In the genomic region with DNA sequence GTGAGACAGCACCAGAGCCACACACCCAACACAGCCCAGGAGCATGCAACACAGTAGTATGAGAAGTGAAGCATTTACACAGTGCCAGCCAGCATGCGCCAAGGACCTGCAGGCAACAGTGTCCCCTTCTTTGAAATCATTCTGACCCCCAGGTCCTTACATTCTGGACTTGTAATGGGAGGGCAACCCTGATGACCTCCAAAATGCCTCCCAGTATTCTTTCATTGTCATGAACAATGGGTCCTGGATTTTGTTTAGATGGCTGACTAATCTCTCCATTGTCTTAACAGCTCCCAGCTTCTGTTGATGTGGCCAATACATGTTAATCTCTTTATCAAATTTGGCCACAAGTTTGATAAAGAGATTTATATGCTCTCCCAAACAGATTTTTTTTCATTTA, we compare ENCODE assay signal across 17 cellular contexts.
DNase-seq lines count a peak whose midpoint lies in the region; FAIRE-seq and TF ChIP-seq lines count a peak whose summit lies in the region.
"Had no signal": no experiment of that assay in that cellular context is flagged by ENCODE, and none has a peak within 500 bp of the region (broad histone marks: within the 10 kb centered on the region; RNA-seq: fewer than 3 reads in every experiment).

No MANE protein-coding gene starts in this region.

- H3K4me3 ChIP-seq in OCI-LY3 (ENCODE audit: low read length) (no peak overlapping the region), fibroblast of the aortic adventitia (ENCODE audit: low read depth, low read length) (no peak overlapping the region), neuronal stem cell (ENCODE audit: low read length in 2 of 2) (no peak overlapping the region)

- DNase-seq in fibroblast of the aortic adventitia (ENCODE audit: low read depth) (peak; percentile 0), neuronal stem cell (ENCODE audit: low spot score) (peak; percentile 74), GM19238 (ENCODE audit: insufficient read length, low spot score) (no peak), RCC 7860 (ENCODE audit: low spot score) (no peak), OCI-M1 (lab: John Stamatoyannopoulos, UW) (no peak)
- DNase-seq: ACHN; BE2C; CD4-positive, alpha-beta T cell; DMS153; DMS79; GDM1; HCEC 1CT had no signal

- no peak overlapping the region for H3K23ac ChIP-seq in neuronal stem cell (ENCODE audit: low read depth, low read length, poor library complexity)

- H3K9ac ChIP-seq in OCI-LY3 (ENCODE audit: low read length) (no peak overlapping the region), neuronal stem cell (ENCODE audit: low read depth, low read length, poor library complexity) (no peak overlapping the region)

- no peaks in the 10 kb centered on the region for H3K79me1 ChIP-seq in neuronal stem cell (ENCODE audit: low read depth, low read length)

- H3K4me1 ChIP-seq in OCI-LY3 (ENCODE audit: low read length) (no peaks in the 10 kb centered on the region; the same call in 1 of the 2 replicates), neuronal stem cell (ENCODE audit: control insufficient read depth in 2 of 2, insufficient read depth in 1 of 2, low read depth in 1 of 2, low read length in 2 of 2) (peaks cover 0 to 10% of the 10 kb centered on the region in 2 donors)
- H3K4me1 ChIP-seq: BE2C had no signal

- H3K27me3 ChIP-seq in OCI-LY3 (ENCODE audit: low read depth, low read length), result no peaks in the 10 kb centered on the region
- H3K27me3 ChIP-seq in neuronal stem cell (ENCODE audit: control insufficient read depth in 3 of 3, insufficient read depth in 3 of 3, low read depth in 1 of 3, low read length in 3 of 3), result no peaks in the 10 kb centered on the region
- H3K27me3 ChIP-seq: BE2C had no signal

- no peak overlapping the region for H2AK5ac ChIP-seq in neuronal stem cell (ENCODE audit: low read depth, low read length)

- no peak overlapping the region for H3K27ac ChIP-seq in OCI-LY3 (ENCODE audit: low read length)
- no peak overlapping the region for H3K27ac ChIP-seq in neuronal stem cell (replicated peaks; ENCODE audit: low read length)
- H3K27ac ChIP-seq: C4-2B had no signal

- no peaks in the 10 kb centered on the region for H4K20me1 ChIP-seq in OCI-LY3 (ENCODE audit: insufficient read depth, low read length)

- peaks cover 5% of the 10 kb centered on the region for H3K36me3 ChIP-seq in OCI-LY3 (replicated peaks; ENCODE audit: low read depth, low read length)
- no peaks in the 10 kb centered on the region for H3K36me3 ChIP-seq in neuronal stem cell (replicated peaks in 1 of 2; ENCODE audit: control insufficient read depth in 2 of 2, insufficient read depth in 2 of 2, low read length in 2 of 2)
- H3K36me3 ChIP-seq: BE2C had no signal

- H2BK5ac ChIP-seq in neuronal stem cell (ENCODE audit: low read length), result no peak overlapping the region

- H3K4me2 ChIP-seq in OCI-LY3 (ENCODE audit: low read length), result no peak overlapping the region
- no peak overlapping the region for H3K4me2 ChIP-seq in neuronal stem cell (ENCODE audit: insufficient read depth, low read length, poor library complexity, severe bottlenecking)

- no peak overlapping the region for H2BK12ac ChIP-seq in neuronal stem cell (ENCODE audit: low read length)

- H4K8ac ChIP-seq in neuronal stem cell (ENCODE audit: low read depth, low read length), result no peak overlapping the region

- H4K91ac ChIP-seq in neuronal stem cell (ENCODE audit: low read depth, low read length, poor library complexity), result no peak overlapping the region

- H3K79me2 ChIP-seq in OCI-LY3 (ENCODE audit: low read length), result no peaks in the 10 kb centered on the region

- H2BK120ac ChIP-seq in neuronal stem cell (ENCODE audit: low read depth, low read length), result no peak overlapping the region

- no peak overlapping the region for H2BK15ac ChIP-seq in neuronal stem cell (ENCODE audit: low read length)

- WGBS in neuronal stem cell (ENCODE audit: extremely low coverage in 2 of 2, insufficient read length in 2 of 2, insufficient replicate concordance in 1 of 2), 2 donors, result no CpG with 5 or more reads among the region's 1 CpG

- FAIRE-seq in RCC 7860 (lab: Jason Lieb, UNC), result no peak
- FAIRE-seq: A204.1, GM12892, H1 had no signal

- H3K18ac ChIP-seq in neuronal stem cell (ENCODE audit: low read length), result no peak overlapping the region

- no peak for TF ChIP-seq CTCF in OCI-LY3 (IDR thresholded peaks at IDR 0.05; ENCODE audit: low read depth, low read length)
- TF ChIP-seq CTCF in fibroblast of the aortic adventitia (IDR thresholded peaks at IDR 0.05; ENCODE audit: insufficient read depth, low read length), result no peak

- H2AFZ ChIP-seq in OCI-LY3 (ENCODE audit: low read depth, low read length) (peak overlapping the region; percentile 17; the same call in 1 of the 2 replicates), neuronal stem cell (ENCODE audit: low read length) (no peak overlapping the region)

- H3K4ac ChIP-seq in neuronal stem cell (ENCODE audit: low read length), result no peak overlapping the region

- H3K14ac ChIP-seq in neuronal stem cell (ENCODE audit: low read length), result no peak overlapping the region

- H3K9me3 ChIP-seq in OCI-LY3 (ENCODE audit: insufficient read depth, low read length) (peaks cover 10% of the 10 kb centered on the region; the same call in 1 of the 2 replicates), neuronal stem cell (replicated peaks in 1 of 2; ENCODE audit: control insufficient read depth in 2 of 2, insufficient read depth in 1 of 2, low read depth in 1 of 2, low read length in 2 of 2) (no peaks in the 10 kb centered on the region)
- H3K9me3 ChIP-seq: BE2C had no signal

Comparison
In these comparisons a context has a peak if more than half of its experiments do, and no peak if none do; other contexts are left out.
1. DNase-seq: peak in fibroblast of the aortic adventitia (single experiment) and neuronal stem cell (single experiment); none in GM19238 (single experiment), RCC 7860 (single experiment) and OCI-M1 (single experiment).